ENCODE assay signal across 8 cellular contexts in genomic region chr4:6986067-6986780, GRCh38. TPM values are rescaled to one million over a fixed set of nuclear protein-coding genes. Genes with fewer than 3 reads are reported as not detected.
DNase-seq lines count a peak whose midpoint lies in the region; ATAC-seq, FAIRE-seq and TF ChIP-seq lines count a peak whose summit lies in the region.

No MANE protein-coding gene starts in this region.

- no peak for TF ChIP-seq CTCF in brain microvascular endothelial cell (IDR thresholded peaks at IDR 0.05; ENCODE audit: low read depth, low read length, missing control alignments)
- TF ChIP-seq CTCF in keratinocyte (optimal IDR thresholded peaks at IDR 0.05 in 1 of 3, IDR thresholded peaks at IDR 0.05 in 1 of 3, conservative IDR thresholded peaks at IDR 0.05 in 1 of 3; ENCODE audit: extremely low read depth in 1 of 3, insufficient read depth in 2 of 3, low read length in 3 of 3): no peak

- FAIRE-seq in keratinocyte (lab: Jason Lieb, UNC): no peak

- H3K27me3 ChIP-seq in brain microvascular endothelial cell (replicated peaks) (no peaks in the 10 kb centered on the region), keratinocyte (ENCODE audit: control insufficient read depth, extremely low read depth, insufficient read depth, low read length) (no peaks in the 10 kb centered on the region)

- dilution Hi-C loops in keratinocyte (cut with MboI; ENCODE audit: extremely low pct_ligation_motif_present, low sequenced_read_pairs): no loop called here

- H3K36me3 Mint-ChIP-seq in stimulated activated memory B cell treated with anti-CD40 and anti-IgM and Interleukin-4, amounts not matched to agents 10 μg/mL and 1 μg/mL and 100 μg/mL, for 72 hours: peaks cover 19% of the 10 kb centered on the region

- H3K4me3 ChIP-seq in brain microvascular endothelial cell (ENCODE audit: low read depth, low read length) (peak overlapping the region; percentile 78), keratinocyte (ENCODE audit: control insufficient read depth in 2 of 3, extremely low read depth in 1 of 3, insufficient read depth in 2 of 3, low read depth in 1 of 3, low read length in 3 of 3) (peak overlapping the region; percentile 40 to 88 (median 80))

- H3K27me3 Mint-ChIP-seq in stimulated activated memory B cell treated with anti-CD40 and anti-IgM and Interleukin-4, amounts not matched to agents 10 μg/mL and 1 μg/mL and 100 μg/mL, for 72 hours: no peaks in the 10 kb centered on the region

- no peaks in the 10 kb centered on the region for H3K36me3 ChIP-seq in brain microvascular endothelial cell (replicated peaks)
- peaks cover 0 to 16% of the 10 kb centered on the region in 2 experiments for H3K36me3 ChIP-seq in keratinocyte (ENCODE audit: control insufficient read depth in 2 of 2, extremely low read depth in 1 of 2, insufficient read depth in 2 of 2, low read length in 2 of 2)

- peak; percentile 16 for ATAC-seq in GM21825 (IDR thresholded peaks at IDR 0.05; ENCODE audit: unreplicated experiment)
- ATAC-seq in stimulated activated memory B cell treated with anti-CD40 and anti-IgM and Interleukin-4, amounts not matched to agents 10 μg/mL and 1 μg/mL and 100 μg/mL, for 72 hours: peak; percentile 48

- H3K4me1 Mint-ChIP-seq in stimulated activated memory B cell treated with anti-CD40 and anti-IgM and Interleukin-4, amounts not matched to agents 10 μg/mL and 1 μg/mL and 100 μg/mL, for 72 hours: peaks cover 74% of the 10 kb centered on the region

- DNase-seq in GM04504 (ENCODE audit: low read depth) (peak; percentile 26), M059J (ENCODE audit: low read depth) (peak; percentile 66), brain microvascular endothelial cell (peak; percentile 84), keratinocyte (ENCODE audit: low read depth, low spot score) (no peak), GM19240 (ENCODE audit: insufficient read length, low spot score) (no peak), NCI-H774 (lab: John Stamatoyannopoulos, UW) (no peak)

- peak overlapping the region; percentile 94 for H3K9ac ChIP-seq in keratinocyte (ENCODE audit: control insufficient read depth, extremely low read depth, insufficient read depth, low read length)

- H3K9me1 ChIP-seq in keratinocyte (ENCODE audit: control insufficient read depth, extremely low read depth, insufficient read depth, low read length): no peaks in the 10 kb centered on the region

- H3K4me2 ChIP-seq in keratinocyte (ENCODE audit: control insufficient read depth, extremely low read depth, insufficient read depth, low read depth, low read length): peak overlapping the region; percentile 91

- H3K79me2 ChIP-seq in keratinocyte (ENCODE audit: control insufficient read depth, insufficient read depth, low read length): peaks cover 36% of the 10 kb centered on the region

- peak overlapping the region; percentile 49 for H2AFZ ChIP-seq in keratinocyte (ENCODE audit: control insufficient read depth, low read length)

- H3K9me3 Mint-ChIP-seq in stimulated activated memory B cell treated with anti-CD40 and anti-IgM and Interleukin-4, amounts not matched to agents 10 μg/mL and 1 μg/mL and 100 μg/mL, for 72 hours: no peaks in the 10 kb centered on the region

- no peaks in the 10 kb centered on the region for H3K9me3 ChIP-seq in keratinocyte (ENCODE audit: control insufficient read depth, low read depth, low read length)

- H3K27ac ChIP-seq in brain microvascular endothelial cell (peak overlapping the region; percentile 82), keratinocyte (ENCODE audit: control insufficient read depth, insufficient read depth, low read length) (peak overlapping the region; percentile 92)

- in situ Hi-C loops in brain microvascular endothelial cell (cut with HindIII; ENCODE audit: low pct_ligation_motif_present, low sequenced_read_pairs): no loop called here

- peak overlapping the region; percentile 92 for H3K4me3 Mint-ChIP-seq in stimulated activated memory B cell treated with anti-CD40 and anti-IgM and Interleukin-4, amounts not matched to agents 10 μg/mL and 1 μg/mL and 100 μg/mL, for 72 hours

- peak overlapping the region; percentile 96 for H3K27ac Mint-ChIP-seq in stimulated activated memory B cell treated with anti-CD40 and anti-IgM and Interleukin-4, amounts not matched to agents 10 μg/mL and 1 μg/mL and 100 μg/mL, for 72 hours

- no peaks in the 10 kb centered on the region for H4K20me1 ChIP-seq in keratinocyte (ENCODE audit: control insufficient read depth, extremely low read depth, insufficient read depth, low read length)

- peaks cover 40% of the 10 kb centered on the region for H3K4me1 ChIP-seq in keratinocyte (ENCODE audit: control insufficient read depth, extremely low read depth, insufficient read depth, low read length)

RNA-seq across cellular contexts. Expression of gene TADA2B, which starts 56.9 kb away (rescaled TPM):
- 7.6 and 11.0 TPM in 2 replicates for total RNA-seq in M059J (2014; rRNA removed; shearing (Covaris generic))
- polyA plus RNA-seq in keratinocyte: 4.6 to 7.2 TPM (median 5.3 TPM) in 3 replicates
- polyA plus RNA-seq in keratinocyte (2011; ENCODE audit: low read depth): 10.6 TPM
- 5.5 and 7.2 TPM in 2 replicates for polyA plus RNA-seq in keratinocyte (2011; cell fraction: cytosol; rRNA removed)
- polyA plus RNA-seq in keratinocyte (2011; cell fraction: nucleus; rRNA removed): 7.2 and 7.8 TPM in 2 replicates
- polyA plus RNA-seq in keratinocyte (2012; ENCODE audit: low replicate concordance): 10.8 and 12.4 TPM in 2 replicates
- polyA minus RNA-seq in keratinocyte: 4.4 to 7.2 TPM (median 5.2 TPM) in 3 replicates
- polyA minus RNA-seq in keratinocyte (2011; cell fraction: cytosol; rRNA and poly(A)+ RNA removed): 6.7 TPM
- polyA minus RNA-seq in keratinocyte (2011; cell fraction: nucleus; rRNA and poly(A)+ RNA removed): 4.6 and 6.1 TPM in 2 replicates

Comparison
In these comparisons a context has a peak if more than half of its experiments do, and no peak if none do; other contexts are left out.
1. DNase-seq: peak in GM04504 (single experiment), M059J (single experiment) and brain microvascular endothelial cell (single experiment); none in keratinocyte (single experiment), GM19240 (single experiment) and NCI-H774 (single experiment).